1 cellular context compared by ENCODE assay signal in genomic region chr1:100628631-100629081, GRCh38.
TF ChIP-seq lines count a peak whose summit lies in the region.

No MANE protein-coding gene starts in this region.

TF ChIP-seq in HepG2, 621 proteins besides CTCF, POLR2A, EP300 and RAD21 (continued from another document):
- TF ChIP-seq ARID4A (CRISPR knock-in tag; IDR thresholded peaks at IDR 0.05; ENCODE audit: borderline replicate concordance) (no peak), FOXP4 (CRISPR knock-in tag; IDR thresholded peaks at IDR 0.05) (no peak), SMAD3 (CRISPR knock-in tag; IDR thresholded peaks at IDR 0.05) (no peak), ZNF546 (CRISPR knock-in tag; conservative IDR thresholded peaks at IDR 0.05) (no peak), E2F1 (CRISPR knock-in tag; IDR thresholded peaks at IDR 0.05) (no peak)
